ENCODE assay signal across 15 cellular contexts in the genomic region with DNA sequence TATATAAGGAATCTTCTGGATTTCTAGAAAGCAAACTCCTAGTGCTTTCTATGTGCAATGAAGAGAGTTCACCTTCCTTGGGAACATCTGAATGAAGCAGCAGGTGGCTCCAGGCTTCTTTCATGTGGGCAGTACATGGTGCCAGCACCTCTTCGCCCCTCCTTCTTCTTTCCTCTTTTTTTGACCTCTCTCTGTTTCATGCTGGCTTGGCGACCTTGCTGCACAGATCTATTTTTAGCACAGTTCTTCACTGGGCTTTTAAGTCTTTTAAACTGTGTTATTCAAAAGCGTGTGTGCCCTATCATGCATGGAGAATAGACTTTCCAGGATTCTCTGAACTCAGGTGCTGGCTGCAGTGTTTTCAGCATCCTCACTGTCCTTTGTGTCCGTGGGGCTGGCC.
A peak's percentile ranks its signal among the peaks of the same experiment; 100 is the strongest.
DNase-seq lines count a peak whose midpoint lies in the region; ATAC-seq and TF ChIP-seq lines count a peak whose summit lies in the region.
"Had no signal": no experiment of that assay in that cellular context is flagged by ENCODE, and none has a peak within 500 bp of the region (broad histone marks: within the 10 kb centered on the region; RNA-seq: fewer than 3 reads in every experiment).

No MANE protein-coding gene starts in this region.

- intact Hi-C loops in right cardiac atrium (cut with DNase I) (no loop called here), esophagus muscularis mucosa (cut with DNase I) (no loop called here)

- H3K27me3 ChIP-seq in cardiac muscle cell, result no peaks in the 10 kb centered on the region
- no peaks in the 10 kb centered on the region for H3K27me3 ChIP-seq in right cardiac atrium (ENCODE audit: control insufficient read depth, insufficient read depth)
- no peaks in the 10 kb centered on the region for H3K27me3 ChIP-seq in esophagus muscularis mucosa

- H3K36me3 Mint-ChIP-seq in T-helper 2 cell treated with Interferon-gamma antibody and Interleukin-4, amounts not matched to agents 5 μg/mL and 100 μg/mL, for 36 hours (ENCODE audit: low read depth), result peaks cover 5% of the 10 kb centered on the region

- no peak for TF ChIP-seq POLR2A in esophagus muscularis mucosa (IDR thresholded peaks at IDR 0.05; ENCODE audit: low read depth)

- no peak overlapping the region for H3K4me3 Mint-ChIP-seq in T-helper 2 cell treated with Interferon-gamma antibody and Interleukin-4, amounts not matched to agents 5 μg/mL and 100 μg/mL, for 36 hours

- ATAC-seq in right cardiac atrium, result no peak

- no peak for TF ChIP-seq CTCF in cardiac muscle cell (IDR thresholded peaks at IDR 0.05; ENCODE audit: low read depth, low read length)
- TF ChIP-seq CTCF in esophagus muscularis mucosa (IDR thresholded peaks at IDR 0.05), result no peak

- H3K27ac Mint-ChIP-seq in T-helper 2 cell treated with Interferon-gamma antibody and Interleukin-4, amounts not matched to agents 5 μg/mL and 100 μg/mL, for 36 hours, result no peak overlapping the region

- TF ChIP-seq EP300 in esophagus muscularis mucosa (IDR thresholded peaks at IDR 0.05), result no peak

- peaks cover 16% of the 10 kb centered on the region for H3K4me1 ChIP-seq in cardiac muscle cell (ENCODE audit: low read depth)
- no peaks in the 10 kb centered on the region for H3K4me1 ChIP-seq in right cardiac atrium (ENCODE audit: control insufficient read depth, insufficient read depth, low read length)
- peaks cover 0 to 13% (median 5%) of the 10 kb centered on the region in 4 donors for H3K4me1 ChIP-seq in esophagus muscularis mucosa

- 44% methylated on average over 4 of the region's 4 CpGs for WGBS in right cardiac atrium
- 42% methylated on average over 4 of the region's 4 CpGs for WGBS in esophagus muscularis mucosa

- H3K27me3 Mint-ChIP-seq in T-helper 2 cell treated with Interferon-gamma antibody and Interleukin-4, amounts not matched to agents 5 μg/mL and 100 μg/mL, for 36 hours (ENCODE audit: low read depth), result peaks cover 49% of the 10 kb centered on the region

- H3K4me3 ChIP-seq in cardiac muscle cell, result no peak overlapping the region
- H3K4me3 ChIP-seq in right cardiac atrium (ENCODE audit: low read length), result no peak overlapping the region
- no peak overlapping the region for H3K4me3 ChIP-seq in esophagus muscularis mucosa

- H3K27ac ChIP-seq in cardiac muscle cell (peak overlapping the region; percentile 48), right cardiac atrium (ENCODE audit: low read length) (no peak overlapping the region), esophagus muscularis mucosa (replicated peaks in 1 of 4) (no peak overlapping the region)
- H3K27ac ChIP-seq: C4-2B had no signal

- no peaks in the 10 kb centered on the region for H3K9me3 Mint-ChIP-seq in T-helper 2 cell treated with Interferon-gamma antibody and Interleukin-4, amounts not matched to agents 5 μg/mL and 100 μg/mL, for 36 hours

- peak in 1 of 2 donors; percentile 53 for DNase-seq in cardiac muscle cell (ENCODE audit: low read depth in 1 of 2, low spot score in 1 of 2)
- DNase-seq in right cardiac atrium, result no peak
- peak; percentile 15 for DNase-seq in NCI-H526 treated with DMSO at 0.1 percent for 48 hours (lab: John Stamatoyannopoulos, UW)
- DNase-seq in esophagus muscularis mucosa (ENCODE audit: extremely low spot score), result peak; percentile 55
- no peak for DNase-seq in activated CD4-positive, CD25-positive, alpha-beta regulatory T cell (lab: John Stamatoyannopoulos, UW)
- DNase-seq in DMS 273 (lab: John Stamatoyannopoulos, UW; ENCODE audit: unreplicated experiment), result no peak
- no peak for DNase-seq in T-helper 2 cell treated with Interferon-gamma antibody and Interleukin-4, amounts not matched to agents 5 μg/mL and 100 μg/mL, for 36 hours (ENCODE audit: low spot score)
- DNase-seq: COR-L47, H7, NCI-H1048, NCI-H146, NCI-H2081 treated with DMSO at 0.1 percent for 48 hours, NCI-H226, SW 1271 had no signal

- H3K9me3 ChIP-seq in cardiac muscle cell (ENCODE audit: low read depth) (no peaks in the 10 kb centered on the region), right cardiac atrium (ENCODE audit: control insufficient read depth, low read length) (no peaks in the 10 kb centered on the region), esophagus muscularis mucosa (no peaks in the 10 kb centered on the region)

- no peaks in the 10 kb centered on the region for H3K36me3 ChIP-seq in cardiac muscle cell
- H3K36me3 ChIP-seq in esophagus muscularis mucosa, result no peaks in the 10 kb centered on the region

- no peaks in the 10 kb centered on the region for H3K4me1 Mint-ChIP-seq in T-helper 2 cell treated with Interferon-gamma antibody and Interleukin-4, amounts not matched to agents 5 μg/mL and 100 μg/mL, for 36 hours (ENCODE audit: low read depth)

Comparison
In these comparisons a context has a peak if more than half of its experiments do, and no peak if none do; other contexts are left out.
1. DNase-seq: peak in NCI-H526 treated with DMSO at 0.1 percent for 48 hours (single experiment) and esophagus muscularis mucosa (single experiment); none in right cardiac atrium (0 of 3), activated CD4-positive, CD25-positive, alpha-beta regulatory T cell (0 of 4), DMS 273 (single experiment) and T-helper 2 cell treated with Interferon-gamma antibody and Interleukin-4, amounts not matched to agents 5 μg/mL and 100 μg/mL, for 36 hours (single experiment).